ENCODE assay signal across 28 cellular contexts in genomic region chr12:115102450-115102849, GRCh38.
"Had no signal": no experiment of that assay in that cellular context is flagged by ENCODE, and none has a peak within 500 bp of the region (broad histone marks: within the 10 kb centered on the region; RNA-seq: fewer than 3 reads in every experiment).

No MANE protein-coding gene starts in this region.

- H3K4me3 Mint-ChIP-seq: activated CD8-positive, alpha-beta memory T cell treated with anti-CD3 and anti-CD28 coated beads, Interleukin-2, amount 10 ng/mL, durations not matched to agents 7 days and 5 days; activated CD8-positive, alpha-beta T cell treated with anti-CD3 and anti-CD28 coated beads, Interleukin-2, amount 10 ng/mL, durations not matched to agents 7 days and 5 days; activated naive CD4-positive, alpha-beta T cell treated with anti-CD3 and anti-CD28 coated beads, Interleukin-2, amount 50 U/mL, for 24 hours; activated naive CD8-positive, alpha-beta T cell treated with anti-CD3 and anti-CD28 coated beads, Interleukin-2, amount 50 U/mL, for 24 hours; central memory CD8-positive, alpha-beta T cell; dendritic cell treated with granulocyte-macrophage colony-stimulating factor and Interleukin-4, amounts not matched to agents 40 ng/mL and 50 ng/mL, for 4 days; endodermal cell; naive thymus-derived CD8-positive, alpha-beta T cell; stimulated activated naive CD8-positive, alpha-beta T cell treated with anti-CD3 and anti-CD28 coated beads, Interleukin-15, Interleukin-2, amounts not matched to agents 100 ng/mL and 50 ng/mL, for 24 hours; T-helper 17 cell; type B pancreatic cell had no signal

- H3K36me3 ChIP-seq: breast epithelium, esophagus muscularis mucosa, left lung, thoracic aorta, uterus had no signal

- H3K36me3 Mint-ChIP-seq: activated CD8-positive, alpha-beta memory T cell treated with anti-CD3 and anti-CD28 coated beads, Interleukin-2, amount 10 ng/mL, durations not matched to agents 7 days and 5 days; activated naive CD4-positive, alpha-beta T cell treated with anti-CD3 and anti-CD28 coated beads, Interleukin-2, amount 50 U/mL, for 24 hours; type B pancreatic cell had no signal

- H3K27ac ChIP-seq: esophagus muscularis mucosa, left lung, skin epidermis, thoracic aorta, uterus had no signal

- H3K27me3 ChIP-seq: breast epithelium, left lung, uterus had no signal

- H3K4me1 Mint-ChIP-seq: activated CD8-positive, alpha-beta memory T cell treated with anti-CD3 and anti-CD28 coated beads, Interleukin-2, amount 10 ng/mL, durations not matched to agents 7 days and 5 days; activated naive CD4-positive, alpha-beta T cell treated with anti-CD3 and anti-CD28 coated beads, Interleukin-2, amount 50 U/mL, for 24 hours; activated naive CD8-positive, alpha-beta T cell treated with anti-CD3 and anti-CD28 coated beads, Interleukin-2, amount 50 U/mL, for 24 hours; central memory CD8-positive, alpha-beta T cell; naive thymus-derived CD8-positive, alpha-beta T cell; T-helper 17 cell had no signal

- H3K4me3 ChIP-seq: breast epithelium, esophagus muscularis mucosa, left lung, skin epidermis, thoracic aorta, uterus had no signal

- DNase-seq: activated CD4-positive, alpha-beta T cell treated with anti-CD3 and anti-CD28 coated beads for 1 hour; activated CD4-positive, alpha-beta T cell treated with anti-CD3 and anti-CD28 coated beads, Interleukin-2, amount 50 U/mL, for 1 hour; activated CD8-positive, alpha-beta memory T cell treated with anti-CD3 and anti-CD28 coated beads, Interleukin-2, amount 10 ng/mL, durations not matched to agents 7 days and 5 days; activated CD8-positive, alpha-beta T cell treated with anti-CD3 and anti-CD28 coated beads, Interleukin-2, amount 10 ng/mL, durations not matched to agents 7 days and 5 days; activated naive CD8-positive, alpha-beta T cell treated with anti-CD3 and anti-CD28 coated beads, Interleukin-2, amount 50 U/mL, for 24 hours; activated T-cell treated with anti-CD3 and anti-CD28 coated beads, Interleukin-2, amount 50 U/mL, for 48 hours; endodermal cell; hippocampal formation; left lung; mammary epithelial cell; naive thymus-derived CD8-positive, alpha-beta T cell; posterior cingulate gyrus; stimulated activated CD4-positive, alpha-beta T cell treated with anti-CD3 and anti-CD28 coated beads, Interleukin-12 subunit alpha, Interleukin-12 subunit beta, amount 100 ng/mL, for 4 hours; stimulated activated CD4-positive, alpha-beta T cell treated with anti-CD3 and anti-CD28 coated beads, Interleukin-4, amount 100 ng/mL, for 1 hour; T-helper 17 cell; T1000; uterus had no signal

- ATAC-seq: activated CD8-positive, alpha-beta memory T cell treated with anti-CD3 and anti-CD28 coated beads, Interleukin-2, amount 10 ng/mL, durations not matched to agents 7 days and 5 days; activated CD8-positive, alpha-beta T cell treated with anti-CD3 and anti-CD28 coated beads, Interleukin-2, amount 10 ng/mL, durations not matched to agents 7 days and 5 days; activated naive CD8-positive, alpha-beta T cell treated with anti-CD3 and anti-CD28 coated beads, Interleukin-2, amount 50 U/mL, for 24 hours; left lung; naive thymus-derived CD8-positive, alpha-beta T cell; sciatic nerve; T-helper 17 cell had no signal

- H3K27me3 Mint-ChIP-seq: activated CD8-positive, alpha-beta memory T cell treated with anti-CD3 and anti-CD28 coated beads, Interleukin-2, amount 10 ng/mL, durations not matched to agents 7 days and 5 days; activated naive CD8-positive, alpha-beta T cell treated with anti-CD3 and anti-CD28 coated beads, Interleukin-2, amount 50 U/mL, for 24 hours; central memory CD8-positive, alpha-beta T cell; dendritic cell treated with granulocyte-macrophage colony-stimulating factor and Interleukin-4, amounts not matched to agents 40 ng/mL and 50 ng/mL, for 4 days; T-helper 17 cell had no signal

- H3K4me1 ChIP-seq: breast epithelium, left lung, uterus had no signal

- H3K9me3 ChIP-seq: breast epithelium, esophagus muscularis mucosa, left lung, thoracic aorta, uterus had no signal

- H3K27ac Mint-ChIP-seq: activated CD8-positive, alpha-beta memory T cell treated with anti-CD3 and anti-CD28 coated beads, Interleukin-2, amount 10 ng/mL, durations not matched to agents 7 days and 5 days; activated CD8-positive, alpha-beta T cell treated with anti-CD3 and anti-CD28 coated beads, Interleukin-2, amount 10 ng/mL, durations not matched to agents 7 days and 5 days; activated naive CD4-positive, alpha-beta T cell treated with anti-CD3 and anti-CD28 coated beads, Interleukin-2, amount 50 U/mL, for 24 hours; activated naive CD8-positive, alpha-beta T cell treated with anti-CD3 and anti-CD28 coated beads, Interleukin-2, amount 50 U/mL, for 24 hours; activated T-helper 2 cell treated with anti-CD3 and anti-CD28 coated beads, Interferon-gamma antibody, Interleukin-2, Interleukin-4, amounts not matched to agents 10 μg/mL and 5 μg/mL and 100 μg/mL, durations not matched to agents 14 hours and 24 hours and 36 hours; dendritic cell treated with granulocyte-macrophage colony-stimulating factor and Interleukin-4, amounts not matched to agents 40 ng/mL and 50 ng/mL, for 4 days; endodermal cell; naive thymus-derived CD8-positive, alpha-beta T cell; stimulated activated naive CD8-positive, alpha-beta T cell treated with anti-CD3 and anti-CD28 coated beads, Interleukin-15, Interleukin-2, amounts not matched to agents 100 ng/mL and 50 ng/mL, for 24 hours; T-helper 17 cell; type B pancreatic cell had no signal
